In the genomic region with DNA sequence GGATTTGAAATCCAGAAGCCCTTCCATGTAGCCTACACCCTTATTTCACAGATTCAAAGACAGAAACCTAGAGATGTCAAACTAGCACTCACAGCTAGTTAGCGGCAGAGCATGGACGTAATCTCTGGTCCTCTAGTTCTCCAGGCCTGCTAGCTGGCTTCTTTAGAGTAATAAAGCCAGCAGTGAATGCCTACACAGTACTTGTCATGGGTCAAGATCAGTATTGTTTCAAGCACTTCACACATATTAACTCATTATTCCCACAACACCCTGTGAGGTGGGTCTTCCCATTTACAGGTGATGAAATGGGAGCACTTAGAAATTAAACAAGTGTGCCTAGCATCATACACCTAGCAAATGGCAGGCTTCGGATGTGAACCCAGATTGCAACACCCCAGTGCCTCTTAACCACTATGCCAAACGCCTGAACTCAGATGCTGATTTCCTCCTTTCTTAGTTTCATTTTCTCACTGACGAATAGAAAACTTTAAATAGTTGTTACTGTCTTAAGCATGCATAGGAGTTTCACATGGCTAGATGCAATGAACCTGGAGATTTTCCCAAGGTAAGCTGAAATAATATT, we compare ENCODE assay signal across 8 cellular contexts. TPM values are rescaled to one million over a fixed set of nuclear protein-coding genes. Genes with fewer than 3 reads are reported as not detected.
DNase-seq lines count a peak whose midpoint lies in the region; ATAC-seq and TF ChIP-seq lines count a peak whose summit lies in the region.

No MANE protein-coding gene starts in this region.

- no peak for TF ChIP-seq CTCF in CD8-positive, alpha-beta T cell (IDR thresholded peaks at IDR 0.05)

- peak overlapping the region; percentile 88 for H3K4me3 Mint-ChIP-seq in CD8-positive, alpha-beta T cell
- peak overlapping the region; percentile 70 for H3K4me3 Mint-ChIP-seq in activated CD4-positive, alpha-beta memory T cell treated with anti-CD3 and anti-CD28 coated beads for 36 hours
- H3K4me3 Mint-ChIP-seq in stimulated activated effector memory CD8-positive, alpha-beta T cell treated with anti-CD3 and anti-CD28 coated beads, Interleukin-12 subunit alpha, Interleukin-12 subunit beta, amount 100 ng/mL, for 72 hours: peak overlapping the region; percentile 56

- WGBS in aorta, 2 donors: 54 to 56% methylated on average over 5 of the region's 5 CpGs

- H3K27me3 Mint-ChIP-seq in CD8-positive, alpha-beta T cell (ENCODE audit: low read depth): no peaks in the 10 kb centered on the region
- H3K27me3 Mint-ChIP-seq in activated CD4-positive, alpha-beta memory T cell treated with anti-CD3 and anti-CD28 coated beads for 36 hours: no peaks in the 10 kb centered on the region

- peaks cover 18% of the 10 kb centered on the region for H3K4me1 ChIP-seq in CD8-positive, alpha-beta T cell (ENCODE audit: insufficient read depth, low read length)
- H3K4me1 ChIP-seq in aorta (ENCODE audit: control insufficient read depth in 1 of 2, insufficient read depth in 2 of 2, low read length in 2 of 2): no peaks in the 10 kb centered on the region

- peaks cover 26% of the 10 kb centered on the region for H3K4me1 Mint-ChIP-seq in CD8-positive, alpha-beta T cell (ENCODE audit: low read depth)
- peaks cover 17% of the 10 kb centered on the region for H3K4me1 Mint-ChIP-seq in activated CD4-positive, alpha-beta memory T cell treated with anti-CD3 and anti-CD28 coated beads for 36 hours (ENCODE audit: low read depth)
- peaks cover 16% of the 10 kb centered on the region for H3K4me1 Mint-ChIP-seq in stimulated activated effector memory CD8-positive, alpha-beta T cell treated with anti-CD3 and anti-CD28 coated beads, Interleukin-12 subunit alpha, Interleukin-12 subunit beta, amount 100 ng/mL, for 72 hours

- no peaks in the 10 kb centered on the region for H3K9me3 ChIP-seq in CD8-positive, alpha-beta T cell (ENCODE audit: low read length)
- H3K9me3 ChIP-seq in aorta (ENCODE audit: control insufficient read depth, low read length): no peaks in the 10 kb centered on the region

- POLR2A ChIA-PET in CD8-positive, alpha-beta T cell (lab: Charles Lee): interaction anchor here (6.4 kb wide), 1 partner anchor 15 kb away, joined by 88 read pairs; a partner anchor contains a TSS
- POLR2A ChIA-PET in activated CD4-positive, alpha-beta memory T cell treated with anti-CD3 and anti-CD28 coated beads for 36 hours (lab: Charles Lee): interaction anchor here (1.0 to 3.5 kb wide), 2 partner anchors 13 to 73 kb away, joined by 3 to 18 read pairs; a partner anchor contains a TSS

- ATAC-seq in CD8-positive, alpha-beta T cell: peak; percentile 93
- ATAC-seq in GM19455 (IDR thresholded peaks at IDR 0.05; ENCODE audit: unreplicated experiment) (peak; percentile 87), HG03442 (IDR thresholded peaks at IDR 0.05; ENCODE audit: unreplicated experiment) (peak; percentile 98), aorta (ENCODE audit: low FRiP score) (no peak)
- ATAC-seq in stimulated activated effector memory CD8-positive, alpha-beta T cell treated with anti-CD3 and anti-CD28 coated beads, Interleukin-12 subunit alpha, Interleukin-12 subunit beta, amount 100 ng/mL, for 72 hours: peak; percentile 89

- no peaks in the 10 kb centered on the region for H3K9me3 Mint-ChIP-seq in CD8-positive, alpha-beta T cell
- H3K9me3 Mint-ChIP-seq in activated CD4-positive, alpha-beta memory T cell treated with anti-CD3 and anti-CD28 coated beads for 36 hours: no peaks in the 10 kb centered on the region
- H3K9me3 Mint-ChIP-seq in stimulated activated effector memory CD8-positive, alpha-beta T cell treated with anti-CD3 and anti-CD28 coated beads, Interleukin-12 subunit alpha, Interleukin-12 subunit beta, amount 100 ng/mL, for 72 hours: no peaks in the 10 kb centered on the region

- peak in 6 of 7 experiments; percentile 17 to 60 (median 29) for DNase-seq in CD8-positive, alpha-beta T cell
- peak; percentile 51 for DNase-seq in activated CD4-positive, alpha-beta memory T cell treated with anti-CD3 and anti-CD28 coated beads for 36 hours
- DNase-seq in stimulated activated effector memory CD8-positive, alpha-beta T cell treated with anti-CD3 and anti-CD28 coated beads, Interleukin-12 subunit alpha, Interleukin-12 subunit beta, amount 100 ng/mL, for 72 hours (ENCODE audit: low spot score in 2 of 2): peak in 1 of 2 donors; percentile 55
- DNase-seq in aorta (no peak), OCI-M2 (lab: John Stamatoyannopoulos, UW; ENCODE audit: unreplicated experiment) (no peak), cerebellar cortex (ENCODE audit: low spot score) (no peak)

- peak overlapping the region; percentile 28 for H3K27ac ChIP-seq in CD8-positive, alpha-beta T cell (ENCODE audit: low read depth, low read length)
- H3K27ac ChIP-seq in aorta (ENCODE audit: low read depth in 1 of 2, low read length in 2 of 2): no peak overlapping the region

- CTCF ChIA-PET in CD8-positive, alpha-beta T cell (lab: Charles Lee): interaction anchor here (1.6 kb wide), 1 partner anchor 237 kb away, joined by 3 read pairs; no protein-coding TSS in a partner anchor
- CTCF ChIA-PET in activated CD4-positive, alpha-beta memory T cell treated with anti-CD3 and anti-CD28 coated beads for 36 hours (lab: Charles Lee): no interaction called here

- H3K27ac Mint-ChIP-seq in CD8-positive, alpha-beta T cell: peak overlapping the region; percentile 92
- H3K27ac Mint-ChIP-seq in activated CD4-positive, alpha-beta memory T cell treated with anti-CD3 and anti-CD28 coated beads for 36 hours: peak overlapping the region; percentile 46
- peak overlapping the region; percentile 84 for H3K27ac Mint-ChIP-seq in stimulated activated effector memory CD8-positive, alpha-beta T cell treated with anti-CD3 and anti-CD28 coated beads, Interleukin-12 subunit alpha, Interleukin-12 subunit beta, amount 100 ng/mL, for 72 hours

- H3K27me3 ChIP-seq in CD8-positive, alpha-beta T cell (ENCODE audit: insufficient read depth, low read length): no peaks in the 10 kb centered on the region
- H3K27me3 ChIP-seq in aorta (ENCODE audit: control insufficient read depth in 1 of 2, insufficient read depth in 2 of 2, low read length in 1 of 2): no peaks in the 10 kb centered on the region

- peak overlapping the region; percentile 37 for H3K4me3 ChIP-seq in CD8-positive, alpha-beta T cell (ENCODE audit: low read depth, low read length)
- H3K4me3 ChIP-seq in aorta (ENCODE audit: low read length in 2 of 2): no peak overlapping the region

- intact Hi-C loops in CD8-positive, alpha-beta T cell (cut with DNase I, micrococcal nuclease): loop anchor here in 1 of 2 experiments (1.0 to 5.0 kb wide), 2 partner anchors 14 to 73 kb away; no protein-coding TSS in a partner anchor
- intact Hi-C loops in activated CD4-positive, alpha-beta memory T cell treated with anti-CD3 and anti-CD28 coated beads for 36 hours (cut with micrococcal nuclease): loop anchor here (1.0 kb wide), 2 partner anchors 14 to 73 kb away; no protein-coding TSS in a partner anchor
- intact Hi-C loops in aorta (cut with DNase I): no loop called here

- H3K36me3 Mint-ChIP-seq in CD8-positive, alpha-beta T cell: peaks cover 3% of the 10 kb centered on the region
- H3K36me3 Mint-ChIP-seq in activated CD4-positive, alpha-beta memory T cell treated with anti-CD3 and anti-CD28 coated beads for 36 hours: no peaks in the 10 kb centered on the region
- no peaks in the 10 kb centered on the region for H3K36me3 Mint-ChIP-seq in stimulated activated effector memory CD8-positive, alpha-beta T cell treated with anti-CD3 and anti-CD28 coated beads, Interleukin-12 subunit alpha, Interleukin-12 subunit beta, amount 100 ng/mL, for 72 hours

- H3K36me3 ChIP-seq in CD8-positive, alpha-beta T cell (ENCODE audit: insufficient read depth, low read length): no peaks in the 10 kb centered on the region
- H3K36me3 ChIP-seq in aorta (ENCODE audit: control insufficient read depth in 1 of 2, insufficient read depth in 2 of 2, low read length in 1 of 2): no peaks in the 10 kb centered on the region

RNA-seq across cellular contexts. Expression of a gene that starts 14.5 kb away (rescaled TPM):
- total RNA-seq in CD8-positive, alpha-beta T cell: 10 to 100 TPM; 20.4 to 21.6 TPM
- total RNA-seq in activated CD4-positive, alpha-beta memory T cell treated with anti-CD3 and anti-CD28 coated beads for 36 hours: 10 to 100 TPM; 19.3 to 19.6 TPM
- total RNA-seq in aorta: 10 to 100 TPM in 1 of 2 donors, 1 to 10 TPM in 1; 9.8 to 13.9 TPM
- 10 to 100 TPM in 1 of 2 donors, 1 to 10 TPM in 1; 9.9 to 11.8 TPM for polyA plus RNA-seq in aorta

Comparison
In these comparisons a context has a peak if more than half of its experiments do, and no peak if none do; other contexts are left out.
1. DNase-seq: peak in CD8-positive, alpha-beta T cell (6 of 7) and activated CD4-positive, alpha-beta memory T cell treated with anti-CD3 and anti-CD28 coated beads for 36 hours (single experiment); none in aorta (0 of 2), OCI-M2 (single experiment) and cerebellar cortex (single experiment).
2. Peak in every context shown above with its lines, with median percentiles within 50 percentile points of each other: H3K27ac Mint-ChIP-seq and H3K4me3 Mint-ChIP-seq.